In genomic region chr6:119310486-119311036, GRCh38 we compare ENCODE assay signal across 12 cellular contexts. TPM values are rescaled to one million over a fixed set of nuclear protein-coding genes. Genes with fewer than 3 reads are reported as not detected.
DNase-seq lines count a peak whose midpoint lies in the region; ATAC-seq and TF ChIP-seq lines count a peak whose summit lies in the region.
"Had no signal": no experiment of that assay in that cellular context is flagged by ENCODE, and none has a peak within 500 bp of the region (broad histone marks: within the 10 kb centered on the region; RNA-seq: fewer than 3 reads in every experiment).

No MANE protein-coding gene starts in this region.

- peak; percentile 54 for DNase-seq in HCEC 1CT
- DNase-seq in NCI-H69 (lab: John Stamatoyannopoulos, UW) = peak; percentile 85
- peak; percentile 26 for DNase-seq in epithelial cell of proximal tubule (ENCODE audit: low read depth)
- no peak for DNase-seq in NCI-H2107 treated with DMSO at 0.1 percent for 48 hours (lab: John Stamatoyannopoulos, UW; ENCODE audit: unreplicated experiment)
- no peak for DNase-seq in NCI-H1105 (lab: John Stamatoyannopoulos, UW)
- DNase-seq: DMS79, NCI-H1436 treated with DMSO at 0.1 percent for 48 hours, ovary had no signal

- no peaks in the 10 kb centered on the region for H3K36me3 Mint-ChIP-seq in nephron (ENCODE audit: low read depth)

- H3K4me3 ChIP-seq in epithelial cell of proximal tubule (ENCODE audit: low read depth, low read length) = no peak overlapping the region
- H3K4me3 ChIP-seq: coronary artery, ovary, SJSA1 had no signal

- peaks cover 20% of the 10 kb centered on the region for H3K4me1 Mint-ChIP-seq in nephron

- H3K4me3 Mint-ChIP-seq in nephron = no peak overlapping the region

- peak overlapping the region; percentile 48 to 76 (median 72) for H3K27ac Mint-ChIP-seq in nephron

- TF ChIP-seq CTCF in epithelial cell of proximal tubule (conservative IDR thresholded peaks at IDR 0.05; ENCODE audit: low read depth, low read length) (no peak), nephron (IDR thresholded peaks at IDR 0.05; ENCODE audit: unreplicated experiment in 3 of 3) (no peak)

- H3K9me3 Mint-ChIP-seq in nephron = no peaks in the 10 kb centered on the region

- H3K27me3 Mint-ChIP-seq in nephron (ENCODE audit: low read depth) = peaks cover 3% of the 10 kb centered on the region

- no peak for ATAC-seq in GM21723 (IDR thresholded peaks at IDR 0.05; ENCODE audit: unreplicated experiment)

RNA-seq across cellular contexts. Expression of gene MAN1A1, which starts 39.0 kb away (rescaled TPM):
- 16.1 and 23.4 TPM in 2 replicates for total RNA-seq in epithelial cell of proximal tubule

Comparison
In these comparisons a context has a peak if more than half of its experiments do, and no peak if none do; other contexts are left out.
1. DNase-seq: peak in HCEC 1CT (single experiment), NCI-H69 (single experiment) and epithelial cell of proximal tubule (single experiment); none in NCI-H2107 treated with DMSO at 0.1 percent for 48 hours (single experiment) and NCI-H1105 (single experiment).